24 cellular contexts compared by ENCODE assay signal in the genomic region with DNA sequence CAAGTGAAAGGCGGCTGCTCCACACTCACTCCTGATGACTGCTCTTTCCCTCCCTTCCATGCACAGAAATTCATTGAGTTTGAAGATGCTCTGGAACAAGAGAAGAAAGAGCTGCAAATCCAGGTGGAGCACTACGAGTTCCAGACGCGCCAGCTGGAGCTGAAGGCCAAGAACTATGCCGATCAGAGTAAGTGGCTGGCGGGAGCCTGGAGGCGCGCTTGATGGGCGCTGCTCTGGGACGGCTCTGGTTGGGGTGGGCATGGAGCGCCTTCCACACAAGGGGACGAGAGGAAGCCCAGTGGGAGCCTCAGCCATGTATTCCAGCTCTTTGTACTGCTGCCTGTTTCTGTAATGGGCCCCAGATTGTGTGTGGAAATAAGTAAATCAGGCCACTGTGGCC. TPM values are rescaled to one million over a fixed set of nuclear protein-coding genes. Genes with fewer than 3 reads are reported as not detected.
"Had no signal": no experiment of that assay in that cellular context is flagged by ENCODE, and none has a peak within 500 bp of the region (broad histone marks: within the 10 kb centered on the region; RNA-seq: fewer than 3 reads in every experiment).

No MANE protein-coding gene starts in this region.

- DNase-seq: activated B cell treated with CpG ODN at 0.5 μM for 24 hours; activated CD4-positive, alpha-beta T cell treated with anti-CD3 and anti-CD28 coated beads for 1 hour; activated CD4-positive, alpha-beta T cell treated with anti-CD3 and anti-CD28 coated beads, Interleukin-2, amount 10 ng/mL, durations not matched to agents 24 days and 14 days; activated CD4-positive, alpha-beta T cell treated with anti-CD3 and anti-CD28 coated beads, Interleukin-2, amount 50 U/mL, for 48 hours; activated CD8-positive, alpha-beta memory T cell treated with anti-CD3 and anti-CD28 coated beads, Interleukin-2, amount 10 ng/mL, durations not matched to agents 7 days and 5 days; activated effector memory CD4-positive, alpha-beta T cell treated with Interleukin-2 at 50 U/mL for 16 hours; activated naive CD4-positive, alpha-beta T cell; activated T-cell treated with anti-CD3 and anti-CD28 coated beads, Interleukin-2, amount 50 U/mL, for 24 hours; body of pancreas; KG1; NCI-H1048; NCI-H1417; NCI-H1930; NCI-H2171; NCI-H226; NCI-H526; NCI-H82; RPMI8226; SHP77; T-helper 17 cell; T-helper 9 cell had no signal

- H3K4me3 ChIP-seq: ascending aorta, body of pancreas, SJSA1 had no signal

- H3K27me3 ChIP-seq: ascending aorta, body of pancreas, SJSA1 had no signal

- H3K27ac ChIP-seq: ascending aorta, body of pancreas, SJSA1 had no signal

- H3K9me3 ChIP-seq: ascending aorta, body of pancreas, SJSA1 had no signal

- ATAC-seq: activated CD8-positive, alpha-beta memory T cell treated with anti-CD3 and anti-CD28 coated beads, Interleukin-2, amount 10 ng/mL, durations not matched to agents 7 days and 5 days; body of pancreas; T-helper 17 cell had no signal

RNA-seq across cellular contexts. Expression of gene NME3, which starts 46.9 kb away (rescaled TPM):
- total RNA-seq: M059J had no signal
